Comparison of ENCODE assay signal across 19 cellular contexts in genomic region chr14:50022661-50023060, GRCh38.
A peak's percentile ranks its signal among the peaks of the same experiment; 100 is the strongest.
DNase-seq lines count a peak whose midpoint lies in the region; ATAC-seq and TF ChIP-seq lines count a peak whose summit lies in the region.
"Had no signal": no experiment of that assay in that cellular context is flagged by ENCODE, and none has a peak within 500 bp of the region (broad histone marks: within the 10 kb centered on the region; RNA-seq: fewer than 3 reads in every experiment).

No MANE protein-coding gene starts in this region.

- peaks cover 0 to 7% (median 3%) of the 10 kb centered on the region in 4 donors for H3K9me3 ChIP-seq in upper lobe of left lung

- DNase-seq in activated CD4-positive, CD25-positive, alpha-beta regulatory T cell (lab: John Stamatoyannopoulos, UW), result no peak
- no peak for DNase-seq in stimulated activated naive CD8-positive, alpha-beta T cell treated with anti-CD3 and anti-CD28 coated beads, Interleukin-15, amount 100 ng/mL, for 72 hours
- DNase-seq in stimulated activated naive CD8-positive, alpha-beta T cell treated with anti-CD3 and anti-CD28 coated beads, Interleukin-15, Interleukin-2, amounts not matched to agents 100 U/mL and 50 U/mL, for 24 hours, result no peak
- no peak for DNase-seq in stimulated activated naive B cell treated with anti-CD40 and anti-IgM and Interleukin-4, amounts not matched to agents 10 μg/mL and 1 μg/mL and 100 μg/mL, for 72 hours
- DNase-seq in upper lobe of left lung, result no peak
- DNase-seq: Calu3; CD4-positive, alpha-beta T cell; EL; KG1; MV-4-11; NCI-H187; NCI-H226; NCI-H524; NCI-H82 had no signal

- peaks cover 0 to 4% (median 0%) of the 10 kb centered on the region in 4 donors for H3K4me1 ChIP-seq in upper lobe of left lung

- no peak overlapping the region for H3K27ac Mint-ChIP-seq in stimulated activated naive CD8-positive, alpha-beta T cell treated with anti-CD3 and anti-CD28 coated beads, Interleukin-15, amount 100 ng/mL, for 72 hours
- no peak overlapping the region for H3K27ac Mint-ChIP-seq in activated T-helper 17 cell treated with anti-CD3 and anti-CD28 coated beads, Interleukin-2, amount 50 U/mL, for 72 hours
- H3K27ac Mint-ChIP-seq in stimulated activated naive B cell treated with anti-CD40 and anti-IgM and Interleukin-4, amounts not matched to agents 10 μg/mL and 1 μg/mL and 100 μg/mL, for 72 hours, result no peak overlapping the region
- H3K27ac Mint-ChIP-seq: CD4-positive, alpha-beta T cell had no signal

- H3K4me3 ChIP-seq in upper lobe of left lung, result no peak overlapping the region

- H3K36me3 ChIP-seq in upper lobe of left lung, result no peaks in the 10 kb centered on the region

- no peak for TF ChIP-seq EP300 in upper lobe of left lung (IDR thresholded peaks at IDR 0.05)

- no peaks in the 10 kb centered on the region for H3K27me3 ChIP-seq in upper lobe of left lung

- H3K27me3 Mint-ChIP-seq in stimulated activated naive CD8-positive, alpha-beta T cell treated with anti-CD3 and anti-CD28 coated beads, Interleukin-15, amount 100 ng/mL, for 72 hours, result no peaks in the 10 kb centered on the region
- H3K27me3 Mint-ChIP-seq in activated T-helper 17 cell treated with anti-CD3 and anti-CD28 coated beads, Interleukin-2, amount 50 U/mL, for 72 hours, result no peaks in the 10 kb centered on the region
- H3K27me3 Mint-ChIP-seq in stimulated activated naive B cell treated with anti-CD40 and anti-IgM and Interleukin-4, amounts not matched to agents 10 μg/mL and 1 μg/mL and 100 μg/mL, for 72 hours, result no peaks in the 10 kb centered on the region
- H3K27me3 Mint-ChIP-seq: CD4-positive, alpha-beta T cell had no signal

- TF ChIP-seq CTCF in upper lobe of left lung (IDR thresholded peaks at IDR 0.05), result no peak

- no peak overlapping the region for H3K4me3 Mint-ChIP-seq in stimulated activated naive CD8-positive, alpha-beta T cell treated with anti-CD3 and anti-CD28 coated beads, Interleukin-15, amount 100 ng/mL, for 72 hours
- H3K4me3 Mint-ChIP-seq in activated T-helper 17 cell treated with anti-CD3 and anti-CD28 coated beads, Interleukin-2, amount 50 U/mL, for 72 hours, result peak overlapping the region; percentile 66
- H3K4me3 Mint-ChIP-seq in stimulated activated naive B cell treated with anti-CD40 and anti-IgM and Interleukin-4, amounts not matched to agents 10 μg/mL and 1 μg/mL and 100 μg/mL, for 72 hours, result no peak overlapping the region
- H3K4me3 Mint-ChIP-seq: CD4-positive, alpha-beta T cell had no signal

- H3K36me3 Mint-ChIP-seq in activated T-helper 17 cell treated with anti-CD3 and anti-CD28 coated beads, Interleukin-2, amount 50 U/mL, for 72 hours (ENCODE audit: low read depth), result peaks cover 99% of the 10 kb centered on the region
- peaks cover 32 to 37% of the 10 kb centered on the region in 2 donors for H3K36me3 Mint-ChIP-seq in stimulated activated naive B cell treated with anti-CD40 and anti-IgM and Interleukin-4, amounts not matched to agents 10 μg/mL and 1 μg/mL and 100 μg/mL, for 72 hours

- ATAC-seq in activated CD4-positive, CD25-positive, alpha-beta regulatory T cell treated with anti-CD3 and anti-CD28 coated beads, Interleukin-2, amount 50 U/mL, for 24 hours, result peak; percentile 30 to 44
- peak; percentile 81 for ATAC-seq in stimulated activated naive CD8-positive, alpha-beta T cell treated with anti-CD3 and anti-CD28 coated beads, Interleukin-15, amount 100 ng/mL, for 72 hours
- no peak for ATAC-seq in stimulated activated naive CD8-positive, alpha-beta T cell treated with anti-CD3 and anti-CD28 coated beads, Interleukin-15, Interleukin-2, amounts not matched to agents 100 U/mL and 50 U/mL, for 24 hours
- ATAC-seq in activated T-helper 17 cell treated with anti-CD3 and anti-CD28 coated beads, Interleukin-2, amount 50 U/mL, for 72 hours (replicated peaks), result peak; percentile 11
- ATAC-seq in HG02870 (IDR thresholded peaks at IDR 0.05; ENCODE audit: unreplicated experiment) (no peak), upper lobe of left lung (ENCODE audit: low FRiP score in 2 of 2) (no peak)
- ATAC-seq in stimulated activated naive B cell treated with anti-CD40 and anti-IgM and Interleukin-4, amounts not matched to agents 10 μg/mL and 1 μg/mL and 100 μg/mL, for 72 hours (replicated peaks), result no peak
- ATAC-seq: HepG2, Right ventricle myocardium inferior had no signal

- H3K4me1 Mint-ChIP-seq in stimulated activated naive CD8-positive, alpha-beta T cell treated with anti-CD3 and anti-CD28 coated beads, Interleukin-15, amount 100 ng/mL, for 72 hours, result peaks cover 42% of the 10 kb centered on the region
- H3K4me1 Mint-ChIP-seq in activated T-helper 17 cell treated with anti-CD3 and anti-CD28 coated beads, Interleukin-2, amount 50 U/mL, for 72 hours, result peaks cover 45% of the 10 kb centered on the region
- peaks cover 11 to 16% of the 10 kb centered on the region in 2 donors for H3K4me1 Mint-ChIP-seq in stimulated activated naive B cell treated with anti-CD40 and anti-IgM and Interleukin-4, amounts not matched to agents 10 μg/mL and 1 μg/mL and 100 μg/mL, for 72 hours

- WGBS in upper lobe of left lung, 2 donors, result 94 to 95% methylated on average over 3 of the region's 3 CpGs

- H3K27ac ChIP-seq in upper lobe of left lung, result no peak overlapping the region

- H3K9me3 Mint-ChIP-seq in stimulated activated naive CD8-positive, alpha-beta T cell treated with anti-CD3 and anti-CD28 coated beads, Interleukin-15, amount 100 ng/mL, for 72 hours, result peaks cover 32 to 38% of the 10 kb centered on the region in 2 donors
- H3K9me3 Mint-ChIP-seq in activated T-helper 17 cell treated with anti-CD3 and anti-CD28 coated beads, Interleukin-2, amount 50 U/mL, for 72 hours, result peaks cover 15% of the 10 kb centered on the region
- peaks cover 15 to 16% of the 10 kb centered on the region in 2 donors for H3K9me3 Mint-ChIP-seq in stimulated activated naive B cell treated with anti-CD40 and anti-IgM and Interleukin-4, amounts not matched to agents 10 μg/mL and 1 μg/mL and 100 μg/mL, for 72 hours

- TF ChIP-seq POLR2A in upper lobe of left lung (IDR thresholded peaks at IDR 0.05), result no peak

Comparison
In these comparisons a context has a peak if more than half of its experiments do, and no peak if none do; other contexts are left out.
1. ATAC-seq: peak in activated CD4-positive, CD25-positive, alpha-beta regulatory T cell treated with anti-CD3 and anti-CD28 coated beads, Interleukin-2, amount 50 U/mL, for 24 hours (2 of 2), stimulated activated naive CD8-positive, alpha-beta T cell treated with anti-CD3 and anti-CD28 coated beads, Interleukin-15, amount 100 ng/mL, for 72 hours (single experiment) and activated T-helper 17 cell treated with anti-CD3 and anti-CD28 coated beads, Interleukin-2, amount 50 U/mL, for 72 hours (single experiment); none in stimulated activated naive CD8-positive, alpha-beta T cell treated with anti-CD3 and anti-CD28 coated beads, Interleukin-15, Interleukin-2, amounts not matched to agents 100 U/mL and 50 U/mL, for 24 hours (single experiment), HG02870 (single experiment), stimulated activated naive B cell treated with anti-CD40 and anti-IgM and Interleukin-4, amounts not matched to agents 10 μg/mL and 1 μg/mL and 100 μg/mL, for 72 hours (0 of 2) and upper lobe of left lung (0 of 2).